Comparison of ENCODE assay signal across 1 cellular context in genomic region chr1:12524266-12524665, GRCh38.
TF ChIP-seq lines count a peak whose summit lies in the region.

No MANE protein-coding gene starts in this region.

TF ChIP-seq in HepG2, 621 proteins besides CTCF, POLR2A, EP300 and RAD21 (continued from another document):
- TF ChIP-seq XRCC5 (optimal IDR thresholded peaks at IDR 0.05; ENCODE audit: low read length) (no peak), KDM1A (CRISPR knock-in tag; IDR thresholded peaks at IDR 0.05) (peak; percentile 57; the same call in 1 of the 2 replicates), HNRNPL (IDR thresholded peaks at IDR 0.05; ENCODE audit: low read depth, low read length) (no peak), ZMYM3 (CRISPR knock-in tag; IDR thresholded peaks at IDR 0.05) (peak; percentile 68; the same call in 1 of the 2 replicates), YEATS2 (CRISPR knock-in tag; IDR thresholded peaks at IDR 0.05; ENCODE audit: borderline replicate concordance) (no peak)
